18 cellular contexts compared by ENCODE assay signal in the genomic region with DNA sequence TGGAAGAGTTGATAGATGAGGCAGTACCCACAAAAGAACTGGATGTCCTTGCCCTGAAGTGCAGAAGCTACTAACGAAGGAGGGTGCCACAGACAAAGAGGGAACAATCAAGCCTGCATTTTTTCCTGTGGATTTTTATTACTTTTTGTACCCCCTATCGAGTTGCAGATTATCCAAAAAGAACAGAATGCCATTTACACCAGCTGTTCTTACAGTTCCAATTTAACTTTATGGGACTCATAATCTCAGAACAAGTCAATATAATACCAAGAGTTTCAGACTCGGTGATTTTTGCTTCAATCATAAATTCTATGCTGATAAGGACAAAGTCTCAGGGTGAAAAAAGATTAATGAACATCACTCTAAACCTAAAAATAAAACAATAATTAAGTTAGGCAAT.
"Had no signal": no experiment of that assay in that cellular context is flagged by ENCODE, and none has a peak within 500 bp of the region (broad histone marks: within the 10 kb centered on the region; RNA-seq: fewer than 3 reads in every experiment).

No MANE protein-coding gene starts in this region.

- H3K36me3 ChIP-seq: left ventricle myocardium inferior, lower lobe of right lung, vagina had no signal

- H3K4me3 ChIP-seq: dorsolateral prefrontal cortex, hepatocyte, left ventricle myocardium inferior, lower lobe of right lung, smooth muscle cell, vagina had no signal

- DNase-seq: cortex of kidney; dorsolateral prefrontal cortex; effector CD8-positive, alpha-beta T cell; foreskin melanocyte; head of caudate nucleus; kidney; left cardiac atrium; left ventricle myocardium inferior; lower lobe of right lung; naive B cell; nephron progenitor cell; posterior cingulate gyrus; right cardiac atrium; stimulated activated CD4-positive, alpha-beta T cell treated with anti-CD3 and anti-CD28 coated beads, Interleukin-2, amount 100 ng/mL, for 48 hours; stimulated activated naive CD4-positive, alpha-beta T cell treated with Interleukin-2 at 50 U/mL for 16 hours had no signal

- H2AFZ ChIP-seq: hepatocyte had no signal

- H3K27ac ChIP-seq: dorsolateral prefrontal cortex, hepatocyte, left ventricle myocardium inferior, lower lobe of right lung, vagina had no signal

- H3K9me3 ChIP-seq: left ventricle myocardium inferior, lower lobe of right lung, vagina had no signal

- H3K27me3 ChIP-seq: dorsolateral prefrontal cortex, hepatocyte, vagina had no signal

- ATAC-seq: left cardiac atrium, lower lobe of right lung, right cardiac atrium had no signal
